In genomic region chr6:29744131-29744530, GRCh38 we compare ENCODE assay signal across 5 cellular contexts. TPM values are rescaled to one million over a fixed set of nuclear protein-coding genes. Genes with fewer than 3 reads are reported as not detected.
"Had no signal": no experiment of that assay in that cellular context is flagged by ENCODE, and none has a peak within 500 bp of the region (broad histone marks: within the 10 kb centered on the region; RNA-seq: fewer than 3 reads in every experiment).

No MANE protein-coding gene starts in this region.

- DNase-seq: H9, HCEC 1CT, IMR-90 had no signal

- ATAC-seq: GM23338, K562 had no signal

- H3K4me3 ChIP-seq: GM23338, K562 had no signal

RNA-seq across cellular contexts. Expression of gene HLA-F, which starts 20.9 kb away (rescaled TPM):
- total RNA-seq: IMR-90 had no signal
